ENCODE assay signal across 9 cellular contexts in genomic region chr16:89248196-89249005, GRCh38. TPM values are rescaled to one million over a fixed set of nuclear protein-coding genes. Genes with fewer than 3 reads are reported as not detected.
DNase-seq lines count a peak whose midpoint lies in the region; ATAC-seq and TF ChIP-seq lines count a peak whose summit lies in the region.
"Had no signal": no experiment of that assay in that cellular context is flagged by ENCODE, and none has a peak within 500 bp of the region (broad histone marks: within the 10 kb centered on the region; RNA-seq: fewer than 3 reads in every experiment).

No MANE protein-coding gene starts in this region.

- H2BK12ac ChIP-seq in mesenchymal stem cell (ENCODE audit: low read length in 2 of 2) = no peak overlapping the region

- 80% methylated on average over 71 of the region's 71 CpGs for WGBS in mesenchymal stem cell

- ATAC-seq in GM21576 (IDR thresholded peaks at IDR 0.05; ENCODE audit: unreplicated experiment) = no peak

- no peak overlapping the region for H4K8ac ChIP-seq in mesenchymal stem cell (ENCODE audit: low read length)

- H3K18ac ChIP-seq in mesenchymal stem cell (ENCODE audit: low read depth in 1 of 2, low read length in 2 of 2) = no peak overlapping the region

- H2AFZ ChIP-seq in mesenchymal stem cell (ENCODE audit: low read depth, low read length) = no peak overlapping the region

- H3K4me1 Mint-ChIP-seq in activated naive CD4-positive, alpha-beta T cell treated with anti-CD3 and anti-CD28 coated beads, Interleukin-2, amount 50 U/mL, for 24 hours = peaks cover 6% of the 10 kb centered on the region
- peaks cover 6% of the 10 kb centered on the region for H3K4me1 Mint-ChIP-seq in brain

- H3K9ac ChIP-seq in mesenchymal stem cell (ENCODE audit: low read length) = peak overlapping the region; percentile 43

- no peak overlapping the region for H3K27ac ChIP-seq in mesenchymal stem cell (ENCODE audit: low read length, poor library complexity, severe bottlenecking)
- H3K27ac ChIP-seq in tibial artery = no peak overlapping the region
- H3K27ac ChIP-seq: C4-2B had no signal

- no peak overlapping the region for H2BK15ac ChIP-seq in mesenchymal stem cell (ENCODE audit: low read depth, poor library complexity, severe bottlenecking)

- peaks cover 3% of the 10 kb centered on the region for H3K79me1 ChIP-seq in mesenchymal stem cell (replicated peaks; ENCODE audit: low read length, poor library complexity, severe bottlenecking)

- H3K4me3 ChIP-seq in mesenchymal stem cell (ENCODE audit: insufficient read depth in 1 of 2, low read depth in 1 of 2, low read length in 2 of 2) (peak overlapping the region in 1 of 2 experiments; percentile 74), tibial artery (peak overlapping the region; percentile 50 to 58)

- TF ChIP-seq CTCF in brain (conservative IDR thresholded peaks at IDR 0.05) (no peak), tibial artery (IDR thresholded peaks at IDR 0.05) (no peak)

- no peaks in the 10 kb centered on the region for H3K27me3 ChIP-seq in mesenchymal stem cell (ENCODE audit: control insufficient read depth in 1 of 2, insufficient read depth in 1 of 2, low read length in 2 of 2)
- H3K27me3 ChIP-seq in tibial artery = peaks cover 0 to 16% of the 10 kb centered on the region in 2 donors

- intact Hi-C loops in tibial artery (cut with DNase I; ENCODE audit: low total_unique reads) = loop anchor here (10.0 kb wide), 1 partner anchor 256 kb away; the partner anchor contains the start of gene SPG7

- no peak overlapping the region for H3K27ac Mint-ChIP-seq in activated naive CD4-positive, alpha-beta T cell treated with anti-CD3 and anti-CD28 coated beads, Interleukin-2, amount 50 U/mL, for 24 hours
- H3K27ac Mint-ChIP-seq in brain = no peak overlapping the region

- H3K27me3 Mint-ChIP-seq in activated naive CD4-positive, alpha-beta T cell treated with anti-CD3 and anti-CD28 coated beads, Interleukin-2, amount 50 U/mL, for 24 hours = no peaks in the 10 kb centered on the region
- H3K27me3 Mint-ChIP-seq in brain = no peaks in the 10 kb centered on the region

- no peak overlapping the region for H3K4me2 ChIP-seq in mesenchymal stem cell (ENCODE audit: low read length, poor library complexity, severe bottlenecking)

- H3K23ac ChIP-seq in mesenchymal stem cell (ENCODE audit: low read length in 2 of 2) = no peak overlapping the region

- peaks cover 3% of the 10 kb centered on the region for H3K36me3 Mint-ChIP-seq in activated naive CD4-positive, alpha-beta T cell treated with anti-CD3 and anti-CD28 coated beads, Interleukin-2, amount 50 U/mL, for 24 hours
- peaks cover 4% of the 10 kb centered on the region for H3K36me3 Mint-ChIP-seq in brain

- H4K91ac ChIP-seq in mesenchymal stem cell (ENCODE audit: low read length) = no peak overlapping the region

- H3K9me3 Mint-ChIP-seq in activated naive CD4-positive, alpha-beta T cell treated with anti-CD3 and anti-CD28 coated beads, Interleukin-2, amount 50 U/mL, for 24 hours = no peaks in the 10 kb centered on the region
- peaks cover 5 to 12% (median 7%) of the 10 kb centered on the region in 5 experiments for H3K9me3 Mint-ChIP-seq in brain

- peak overlapping the region; percentile 78 for H3K4me3 Mint-ChIP-seq in activated naive CD4-positive, alpha-beta T cell treated with anti-CD3 and anti-CD28 coated beads, Interleukin-2, amount 50 U/mL, for 24 hours
- peak overlapping the region; percentile 82 to 85 (median 82) for H3K4me3 Mint-ChIP-seq in brain

- no peak for DNase-seq in activated naive CD4-positive, alpha-beta T cell treated with Interleukin-2 at 50 U/mL for 16 hours
- no peak for DNase-seq in mesenchymal stem cell
- DNase-seq in tibial artery = no peak
- no peak for DNase-seq in DMS153 treated with DMSO at 0.1 percent for 48 hours (lab: John Stamatoyannopoulos, UW; ENCODE audit: unreplicated experiment)
- no peak for DNase-seq in HCEC 1CT

- H2BK5ac ChIP-seq in mesenchymal stem cell (ENCODE audit: low read depth, low read length, poor library complexity, severe bottlenecking) = no peak overlapping the region

- no peak overlapping the region for H3K14ac ChIP-seq in mesenchymal stem cell (ENCODE audit: low read length in 2 of 2)

- no peak overlapping the region for H2AK5ac ChIP-seq in mesenchymal stem cell (ENCODE audit: low read length, severe bottlenecking)

- H3K9me3 ChIP-seq in mesenchymal stem cell (ENCODE audit: control insufficient read depth, low read length) (no peaks in the 10 kb centered on the region), tibial artery (no peaks in the 10 kb centered on the region)

- H3K36me3 ChIP-seq in mesenchymal stem cell (ENCODE audit: control insufficient read depth in 1 of 2, insufficient read depth in 2 of 2, low read depth in 1 of 2, low read length in 2 of 2) (no peaks in the 10 kb centered on the region), tibial artery (no peaks in the 10 kb centered on the region)

- no peak overlapping the region for H2BK120ac ChIP-seq in mesenchymal stem cell (ENCODE audit: low read depth, low read length)

- H3K4ac ChIP-seq in mesenchymal stem cell (ENCODE audit: low read depth in 1 of 2, low read length in 2 of 2) = no peak overlapping the region

- H3K4me1 ChIP-seq in mesenchymal stem cell (ENCODE audit: control insufficient read depth, insufficient read depth, low read depth, low read length) (peaks cover 6% of the 10 kb centered on the region), tibial artery (peaks cover 5 to 13% (median 9%) of the 10 kb centered on the region in 4 donors)

RNA-seq across cellular contexts. Expression of gene ZNF778, which starts 30.9 kb away (rescaled TPM):
- 7.9 TPM for polyA plus RNA-seq in brain (ENCODE audit: insufficient read depth, low read depth, low replicate concordance)
- 3.8 TPM for polyA plus RNA-seq in mesenchymal stem cell (2013, experiment 1 of 2)
- polyA plus RNA-seq in mesenchymal stem cell (2013, experiment 2 of 2) = 4.3 TPM

RNA-seq across cellular contexts. Expression of gene SLC22A31, which starts 48.1 kb away (rescaled TPM):
- not detected for polyA plus RNA-seq in brain (ENCODE audit: insufficient read depth, low read depth, low replicate concordance)
- polyA plus RNA-seq in mesenchymal stem cell (2013, experiment 1 of 2) = 0.99 TPM
- 1.00 TPM for polyA plus RNA-seq in mesenchymal stem cell (2013, experiment 2 of 2)
